18 cellular contexts compared by ENCODE assay signal in the genomic region with DNA sequence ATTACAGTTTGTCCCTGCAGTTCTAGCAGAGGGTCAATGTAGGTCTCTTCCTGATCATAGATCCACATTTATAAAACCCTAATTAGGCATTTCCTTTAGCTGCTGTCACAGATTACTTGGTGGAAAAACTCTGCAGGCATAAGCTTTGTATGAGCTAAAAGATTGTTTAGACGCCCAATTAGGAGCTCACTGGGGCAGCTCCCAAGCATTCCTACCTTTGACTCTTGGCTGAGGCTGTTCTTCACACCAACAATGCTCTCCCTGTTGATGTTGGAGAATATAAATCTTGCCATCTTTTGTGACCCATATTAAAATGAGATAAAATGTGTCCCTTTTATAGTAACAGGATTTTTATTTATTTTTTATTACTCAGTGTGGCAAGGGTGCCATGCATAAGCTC.
DNase-seq lines count a peak whose midpoint lies in the region; ATAC-seq, FAIRE-seq and TF ChIP-seq lines count a peak whose summit lies in the region.
"Had no signal": no experiment of that assay in that cellular context is flagged by ENCODE, and none has a peak within 500 bp of the region (broad histone marks: within the 10 kb centered on the region; RNA-seq: fewer than 3 reads in every experiment).

No MANE protein-coding gene starts in this region.

- no peak overlapping the region for H3K4ac ChIP-seq in mesenchymal stem cell (ENCODE audit: low read depth in 1 of 2, low read length in 2 of 2)

- H3K79me2 ChIP-seq in PC-3 (ENCODE audit: low read length) (no peaks in the 10 kb centered on the region), mammary epithelial cell (ENCODE audit: insufficient read depth, low read length) (no peaks in the 10 kb centered on the region), smooth muscle cell (ENCODE audit: low read depth) (no peaks in the 10 kb centered on the region)

- no peak overlapping the region for H3K9ac ChIP-seq in PC-3 (ENCODE audit: low read length)
- H3K9ac ChIP-seq in mammary epithelial cell (ENCODE audit: insufficient read depth, low read length), result no peak overlapping the region
- H3K9ac ChIP-seq in mesenchymal stem cell (ENCODE audit: low read length), result no peak overlapping the region
- no peak overlapping the region for H3K9ac ChIP-seq in smooth muscle cell (ENCODE audit: low read depth)

- POLR2A ChIA-PET in PC-3 (lab: Charles Lee; ENCODE audit: unreplicated experiment), result no interaction called here

- no peaks in the 10 kb centered on the region for H3K79me1 ChIP-seq in mesenchymal stem cell (replicated peaks; ENCODE audit: low read length, poor library complexity, severe bottlenecking)

- in situ Hi-C loops in mammary epithelial cell (cut with MboI; ENCODE audit: low sequenced_read_pairs in 2 of 2), result no loop called here

- no peak overlapping the region for H4K91ac ChIP-seq in mesenchymal stem cell (ENCODE audit: low read length)

- no peaks in the 10 kb centered on the region for H3K9me2 ChIP-seq in PC-3 (replicated peaks; ENCODE audit: low read length)

- H4K20me1 ChIP-seq in PC-3 (ENCODE audit: low read length) (no peaks in the 10 kb centered on the region), mammary epithelial cell (ENCODE audit: insufficient read depth, low read length) (no peaks in the 10 kb centered on the region), smooth muscle cell (ENCODE audit: low read depth) (no peaks in the 10 kb centered on the region)

- H2BK15ac ChIP-seq in mesenchymal stem cell (ENCODE audit: low read depth, poor library complexity, severe bottlenecking), result no peak overlapping the region

- H3K27ac ChIP-seq in PC-3 (ENCODE audit: low read length), result peak overlapping the region; percentile 44
- peak overlapping the region; percentile 68 for H3K27ac ChIP-seq in mammary epithelial cell (ENCODE audit: insufficient read depth, low read depth, low read length)
- H3K27ac ChIP-seq in mesenchymal stem cell (ENCODE audit: low read length, poor library complexity, severe bottlenecking), result peak overlapping the region; percentile 99
- H3K27ac ChIP-seq in smooth muscle cell (ENCODE audit: low read depth), result peak overlapping the region; percentile 72
- H3K27ac ChIP-seq: C4-2B, HL-60 had no signal

- H2BK12ac ChIP-seq in mesenchymal stem cell (ENCODE audit: low read length in 2 of 2), result no peak overlapping the region

- H3K27me3 ChIP-seq in PC-3 (ENCODE audit: low read length) (no peaks in the 10 kb centered on the region), mammary epithelial cell (ENCODE audit: insufficient read depth, low read length) (no peaks in the 10 kb centered on the region), mesenchymal stem cell (ENCODE audit: control insufficient read depth in 1 of 2, insufficient read depth in 1 of 2, low read length in 2 of 2) (no peaks in the 10 kb centered on the region), smooth muscle cell (ENCODE audit: low read depth) (no peaks in the 10 kb centered on the region)

- H3K23ac ChIP-seq in mesenchymal stem cell (ENCODE audit: low read length in 2 of 2), result no peak overlapping the region

- H3K9me3 ChIP-seq in PC-3 (ENCODE audit: low read length) (no peaks in the 10 kb centered on the region), mammary epithelial cell (replicated peaks; ENCODE audit: insufficient read depth, low read length) (no peaks in the 10 kb centered on the region), mesenchymal stem cell (ENCODE audit: control insufficient read depth, low read length) (peaks cover 9% of the 10 kb centered on the region), smooth muscle cell (replicated peaks; ENCODE audit: low read depth) (no peaks in the 10 kb centered on the region)

- dilution Hi-C loops in mammary epithelial cell (cut with HindIII; ENCODE audit: low sequenced_read_pairs), result no loop called here

- peaks cover 21% of the 10 kb centered on the region for H3K4me1 ChIP-seq in PC-3 (ENCODE audit: insufficient read depth, low read length)
- peaks cover 34% of the 10 kb centered on the region for H3K4me1 ChIP-seq in mammary epithelial cell (ENCODE audit: insufficient read depth, low read length)
- H3K4me1 ChIP-seq in mesenchymal stem cell (ENCODE audit: control insufficient read depth, insufficient read depth, low read depth, low read length), result peaks cover 9% of the 10 kb centered on the region
- H3K4me1 ChIP-seq in smooth muscle cell (ENCODE audit: low read depth), result no peaks in the 10 kb centered on the region

- intact Hi-C loops in PC-3 (cut with micrococcal nuclease) (no loop called here), mammary epithelial cell (cut with micrococcal nuclease) (loop anchor here (1.0 kb wide), 1 partner anchor 40 kb away; no protein-coding TSS in a partner anchor), Right ventricle myocardium superior (cut with DNase I) (no loop called here)

- TF ChIP-seq CTCF in PC-3 (conservative IDR thresholded peaks at IDR 0.05; ENCODE audit: low read depth, low read length) (no peak), mammary epithelial cell (conservative IDR thresholded peaks at IDR 0.05 in 1 of 2, IDR thresholded peaks at IDR 0.05 in 1 of 2; ENCODE audit: extremely low read depth in 1 of 2, insufficient read depth in 1 of 2, low read depth in 1 of 2, low read length in 2 of 2) (no peak), smooth muscle cell (IDR thresholded peaks at IDR 0.05; ENCODE audit: borderline replicate concordance, insufficient read depth, poor library complexity, severe bottlenecking) (no peak)

- H3K36me3 ChIP-seq in PC-3 (ENCODE audit: low read depth, low read length) (no peaks in the 10 kb centered on the region), mammary epithelial cell (ENCODE audit: insufficient read depth, low read length) (no peaks in the 10 kb centered on the region), mesenchymal stem cell (ENCODE audit: control insufficient read depth in 1 of 2, insufficient read depth in 2 of 2, low read depth in 1 of 2, low read length in 2 of 2) (peaks cover 0 to 7% of the 10 kb centered on the region in 2 experiments), smooth muscle cell (ENCODE audit: low read depth) (no peaks in the 10 kb centered on the region)

- no TSS peak for BruUV-seq in PC-3 (replicated peaks; lab: Mats Ljungman, UMichigan)
- no TSS peak for BruUV-seq in mammary epithelial cell (replicated peaks; lab: Mats Ljungman, UMichigan)

- H3K4me3 ChIP-seq in PC-3 (ENCODE audit: low read length) (no peak overlapping the region), mammary epithelial cell (replicated peaks in 1 of 3; ENCODE audit: insufficient read depth in 1 of 3, low read depth in 2 of 3, low read length in 3 of 3) (no peak overlapping the region), mesenchymal stem cell (ENCODE audit: insufficient read depth in 1 of 2, low read depth in 1 of 2, low read length in 2 of 2) (no peak overlapping the region), smooth muscle cell (no peak overlapping the region)

- CTCF ChIA-PET in PC-3 (lab: Charles Lee), result no interaction called here
- CTCF ChIA-PET in mammary epithelial cell (lab: Charles Lee; ENCODE audit: low non-redundant PET), result no interaction called here

- WGBS in mammary epithelial cell (ENCODE audit: low coverage, missing lambda C conversion rate), result 0% methylated on average over 1 of the region's 1 CpG
- 31% methylated on average over 1 of the region's 1 CpG for WGBS in mesenchymal stem cell
- WGBS in smooth muscle cell (ENCODE audit: low lambda C conversion rate), result 48% methylated on average over 1 of the region's 1 CpG

- no peak overlapping the region for H3K18ac ChIP-seq in mesenchymal stem cell (ENCODE audit: low read depth in 1 of 2, low read length in 2 of 2)

- no peak for ATAC-seq in PC-3
- no peak for ATAC-seq in GM18517 (IDR thresholded peaks at IDR 0.05; ENCODE audit: unreplicated experiment)
- no peak for ATAC-seq in Right ventricle myocardium superior (ENCODE audit: poor library complexity)

- TF ChIP-seq POLR2A in GM12892 (IDR thresholded peaks at IDR 0.05; ENCODE audit: low read depth, low read length), result no peak

- H3K4me2 ChIP-seq in PC-3 (ENCODE audit: low read length) (peak overlapping the region; percentile 51; the same call in 1 of the 2 replicates), mammary epithelial cell (ENCODE audit: insufficient read depth, low read depth, low read length) (peak overlapping the region; percentile 63), mesenchymal stem cell (ENCODE audit: low read length, poor library complexity, severe bottlenecking) (peak overlapping the region; percentile 42), smooth muscle cell (peak overlapping the region; percentile 51)

- H4K8ac ChIP-seq in mesenchymal stem cell (ENCODE audit: low read length), result no peak overlapping the region

- no peak for FAIRE-seq in GM12892 (lab: Jason Lieb, UNC)

- DNase-seq in PC-3, result no peak
- no peak for DNase-seq in mammary epithelial cell
- no peak for DNase-seq in mesenchymal stem cell
- no peak for DNase-seq in smooth muscle cell (lab: John Stamatoyannopoulos, UW; ENCODE audit: unreplicated experiment)
- no peak for DNase-seq in Right ventricle myocardium superior
- no peak for DNase-seq in GM12892 (ENCODE audit: insufficient read length)
- DNase-seq: AML-193, DMS79, H9, NCI-H1048, NCI-H1436, NCI-H1930, NCI-H446, NCI-H69, SIG-M5 had no signal

- no peak overlapping the region for H3K14ac ChIP-seq in mesenchymal stem cell (ENCODE audit: low read length in 2 of 2)

- H3F3A ChIP-seq in PC-3 (ENCODE audit: low read length, unreplicated experiment), result no peaks in the 10 kb centered on the region
- H3F3A ChIP-seq in smooth muscle cell (ENCODE audit: low read depth), result peaks cover 4% of the 10 kb centered on the region

- no peak overlapping the region for H2BK120ac ChIP-seq in mesenchymal stem cell (ENCODE audit: low read depth, low read length)

- no peak overlapping the region for H2AFZ ChIP-seq in PC-3 (ENCODE audit: low read length)
- H2AFZ ChIP-seq in mammary epithelial cell (ENCODE audit: low read depth, low read length), result no peak overlapping the region
- H2AFZ ChIP-seq in mesenchymal stem cell (ENCODE audit: low read depth, low read length), result no peak overlapping the region
- H2AFZ ChIP-seq in smooth muscle cell (ENCODE audit: low read depth), result no peak overlapping the region

- peak overlapping the region; percentile 27 for H2AK5ac ChIP-seq in mesenchymal stem cell (ENCODE audit: low read length, severe bottlenecking)

- peak overlapping the region; percentile 98 for H2BK5ac ChIP-seq in mesenchymal stem cell (ENCODE audit: low read depth, low read length, poor library complexity, severe bottlenecking)

Comparison
In these comparisons a context has a peak if more than half of its experiments do, and no peak if none do; other contexts are left out.
1. H3K27ac ChIP-seq: peak in every context shown above with its lines; median percentile 99 in mesenchymal stem cell; 72 in smooth muscle cell; 68 in mammary epithelial cell; 44 in PC-3.